In the genomic region with DNA sequence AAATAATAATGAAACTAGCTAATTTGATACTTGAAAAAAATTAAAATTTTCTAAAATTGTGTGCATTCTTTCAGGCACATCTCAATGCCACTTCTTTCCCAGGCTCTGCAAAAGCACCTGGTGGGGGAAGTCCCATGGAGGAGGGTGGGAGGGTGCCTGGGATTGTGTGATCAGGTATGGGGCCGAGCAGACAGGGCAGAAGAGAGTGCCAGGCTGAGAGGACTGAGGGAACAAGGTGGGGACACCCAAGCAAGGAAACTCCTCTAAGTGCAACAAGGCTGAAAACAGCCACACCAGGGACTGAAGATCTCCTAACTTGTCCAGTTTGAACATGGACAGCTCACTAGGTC, we compare ENCODE assay signal across 16 cellular contexts. TPM values are rescaled to one million over a fixed set of nuclear protein-coding genes. Genes with fewer than 3 reads are reported as not detected.
A peak's percentile ranks its signal among the peaks of the same experiment; 100 is the strongest.
DNase-seq lines count a peak whose midpoint lies in the region; ATAC-seq, FAIRE-seq and TF ChIP-seq lines count a peak whose summit lies in the region.
"Had no signal": no experiment of that assay in that cellular context is flagged by ENCODE, and none has a peak within 500 bp of the region (broad histone marks: within the 10 kb centered on the region; RNA-seq: fewer than 3 reads in every experiment).

No MANE protein-coding gene starts in this region.

- WGBS in heart left ventricle, 4 donors = 44 to 62% (median 53%) methylated on average over 1 of the region's 1 CpG
- WGBS in right cardiac atrium = 67% methylated on average over 1 of the region's 1 CpG
- 35 to 47% (median 41%) methylated on average over 1 of the region's 1 CpG for WGBS in small intestine, 3 donors

- no peaks in the 10 kb centered on the region for H3K27me3 ChIP-seq in heart left ventricle
- H3K27me3 ChIP-seq in right atrium auricular region = no peaks in the 10 kb centered on the region
- no peaks in the 10 kb centered on the region for H3K27me3 ChIP-seq in RWPE2 (ENCODE audit: insufficient read depth, poor library complexity, severe bottlenecking)
- H3K27me3 ChIP-seq in right cardiac atrium (ENCODE audit: control insufficient read depth, insufficient read depth) = no peaks in the 10 kb centered on the region
- no peaks in the 10 kb centered on the region for H3K27me3 ChIP-seq in small intestine (ENCODE audit: control insufficient read depth in 2 of 2, insufficient read depth in 2 of 2, low read length in 2 of 2)
- H3K27me3 ChIP-seq: BE2C had no signal

- no peak for TF ChIP-seq POLR2A in heart left ventricle (IDR thresholded peaks at IDR 0.05)

- intact Hi-C loops in heart left ventricle (cut with DNase I) (no loop called here), right cardiac atrium (cut with DNase I) (no loop called here), left colon (cut with DNase I, micrococcal nuclease) (no loop called here)

- DNase-seq in heart left ventricle (no peak), right atrium auricular region (ENCODE audit: low spot score) (no peak), RWPE2 (ENCODE audit: low spot score) (no peak), right cardiac atrium (no peak), small intestine (no peak), cerebellum (ENCODE audit: low spot score) (no peak), left colon (no peak), immature natural killer cell (no peak)
- DNase-seq: 8988T, BE2C, KBM-7, NCI-H1436, NCI-H2171, NCI-H446, SIG-M5 had no signal

- TF ChIP-seq CTCF in heart left ventricle (IDR thresholded peaks at IDR 0.05) = no peak
- TF ChIP-seq CTCF in right atrium auricular region (IDR thresholded peaks at IDR 0.05) = no peak
- no peak for TF ChIP-seq CTCF in RWPE2 (IDR thresholded peaks at IDR 0.05; ENCODE audit: poor library complexity, severe bottlenecking)

- H3K36me3 Mint-ChIP-seq in immature natural killer cell = peaks cover 29 to 36% (median 32%) of the 10 kb centered on the region in 3 donors

- H3K4me1 Mint-ChIP-seq in immature natural killer cell = peaks cover 8 to 25% of the 10 kb centered on the region in 2 donors

- H3K27me3 Mint-ChIP-seq in immature natural killer cell (ENCODE audit: low read depth in 3 of 3) = peaks cover 1 to 2% (median 2%) of the 10 kb centered on the region in 3 donors

- ATAC-seq in heart left ventricle = peak in 1 of 4 donors; percentile 6
- no peak for ATAC-seq in RWPE2 (ENCODE audit: low read depth)
- ATAC-seq in right cardiac atrium = peak in 1 of 2 donors; percentile 8
- no peak for ATAC-seq in left colon

- no peaks in the 10 kb centered on the region for H3K9me3 ChIP-seq in heart left ventricle
- no peaks in the 10 kb centered on the region for H3K9me3 ChIP-seq in right atrium auricular region
- H3K9me3 ChIP-seq in RWPE2 (ENCODE audit: severe bottlenecking) = no peaks in the 10 kb centered on the region
- H3K9me3 ChIP-seq in right cardiac atrium (ENCODE audit: control insufficient read depth, low read length) = no peaks in the 10 kb centered on the region
- H3K9me3 ChIP-seq in small intestine (ENCODE audit: control insufficient read depth, low read depth) = no peaks in the 10 kb centered on the region
- H3K9me3 ChIP-seq: BE2C had no signal

- H3K27ac ChIP-seq in heart left ventricle (peak overlapping the region in 11 of 12 donors; percentile 3 to 60 (median 46)), right atrium auricular region (peak overlapping the region in 1 of 2 donors; percentile 37), RWPE2 (ENCODE audit: poor library complexity, severe bottlenecking) (peak overlapping the region; percentile 41), right cardiac atrium (ENCODE audit: low read length) (peak overlapping the region; percentile 64), small intestine (ENCODE audit: low read depth in 1 of 2, low read length in 1 of 2) (peak overlapping the region; percentile 81 to 91)

- no peak overlapping the region for H3K4me3 Mint-ChIP-seq in immature natural killer cell

- H3K9me3 Mint-ChIP-seq in immature natural killer cell = no peaks in the 10 kb centered on the region

- no peak for FAIRE-seq in small intestine (lab: Jason Lieb, UNC)
- FAIRE-seq: H1 had no signal

- H3K36me3 ChIP-seq in heart left ventricle (peaks cover 0 to 71% (median 39%) of the 10 kb centered on the region in 9 donors), right atrium auricular region (no peaks in the 10 kb centered on the region), RWPE2 (ENCODE audit: low read depth) (peaks cover 47% of the 10 kb centered on the region), small intestine (ENCODE audit: control insufficient read depth in 2 of 2, insufficient read depth in 2 of 2, low read length in 2 of 2) (peaks cover 6 to 10% of the 10 kb centered on the region in 2 donors)
- H3K36me3 ChIP-seq: BE2C had no signal

- H3K4me3 ChIP-seq in heart left ventricle (no peak overlapping the region), right atrium auricular region (no peak overlapping the region), RWPE2 (ENCODE audit: severe bottlenecking) (no peak overlapping the region), right cardiac atrium (ENCODE audit: low read length) (no peak overlapping the region), small intestine (ENCODE audit: low read depth in 1 of 2, low read length in 2 of 2) (no peak overlapping the region)

- H3K4me1 ChIP-seq in heart left ventricle (peaks cover 0 to 41% (median 10%) of the 10 kb centered on the region in 12 donors), right atrium auricular region (peaks cover 0 to 26% of the 10 kb centered on the region in 2 donors), RWPE2 (ENCODE audit: insufficient read depth, poor library complexity, severe bottlenecking) (peaks cover 14% of the 10 kb centered on the region), right cardiac atrium (ENCODE audit: control insufficient read depth, insufficient read depth, low read length) (peaks cover 8% of the 10 kb centered on the region), small intestine (ENCODE audit: control insufficient read depth in 2 of 2, insufficient read depth in 1 of 2, low read depth in 1 of 2, low read length in 1 of 2) (peaks cover 2 to 13% of the 10 kb centered on the region in 2 donors)
- H3K4me1 ChIP-seq: BE2C had no signal

- H3K27ac Mint-ChIP-seq in immature natural killer cell = peak overlapping the region in 1 of 6 donors; percentile 65

RNA-seq across cellular contexts. Expression of a gene that starts 13.8 kb away (rescaled TPM):
- total RNA-seq in heart left ventricle (10 to 100 TPM in 8 of 9 donors, 1 to 10 TPM in 1; 9.7 to 65.9 (median 15.3) TPM), right atrium auricular region (1 to 10 TPM; 7.5 to 8.5 TPM), right cardiac atrium (10 to 100 TPM in 3 of 4 donors, 1 to 10 TPM in 1; 9.9 to 21.6 (median 11.3) TPM), cerebellum (8.1 TPM), left colon (10 to 100 TPM; 58.7 to 63.2 TPM)
- polyA plus RNA-seq in heart left ventricle (10 to 100 TPM in 1 of 2 donors, 1 to 10 TPM in 1; 6.8 to 12.6 TPM), right cardiac atrium (9.4 TPM), small intestine (100 to 1,000 TPM in 1 of 3 donors, 10 to 100 TPM in 2; 30.9 to 150 (median 98.6) TPM), immature natural killer cell (10 to 100 TPM; 23.3 to 26.8 (median 24.3) TPM)
